Comparison of ENCODE assay signal across 16 cellular contexts in genomic region chr14:88533203-88533602, GRCh38. TPM values are rescaled to one million over a fixed set of nuclear protein-coding genes. Genes with fewer than 3 reads are reported as not detected.
"Had no signal": no experiment of that assay in that cellular context is flagged by ENCODE, and none has a peak within 500 bp of the region (broad histone marks: within the 10 kb centered on the region; RNA-seq: fewer than 3 reads in every experiment).

No MANE protein-coding gene starts in this region.

- H3K9me3 ChIP-seq: prostate gland, thyroid gland had no signal

- H3K36me3 ChIP-seq: left lung, prostate gland had no signal

- H3K4me1 ChIP-seq: prostate gland had no signal

- DNase-seq: dorsolateral prefrontal cortex; effector CD4-positive, alpha-beta T cell; head of caudate nucleus; left cardiac atrium; left lung; mesendoderm; midbrain; naive thymus-derived CD4-positive, alpha-beta T cell; nucleus accumbens; stimulated activated CD4-positive, alpha-beta T cell treated with anti-CD3 and anti-CD28 coated beads, Interleukin-2, amount 100 ng/mL, for 24 hours; stimulated activated CD4-positive, alpha-beta T cell treated with anti-CD3 and anti-CD28 coated beads, Interleukin-4, amount 100 ng/mL, for 24 hours; stimulated activated naive CD4-positive, alpha-beta T cell treated with Interleukin-2 at 50 U/mL for 16 hours; stomach; thyroid gland had no signal

- H3K4me3 ChIP-seq: dorsolateral prefrontal cortex, left lung, prostate gland, right atrium auricular region, stomach, thyroid gland had no signal

- H3K27me3 ChIP-seq: dorsolateral prefrontal cortex, left lung, right atrium auricular region, stomach, thyroid gland had no signal

- H3K27ac ChIP-seq: dorsolateral prefrontal cortex, left lung, prostate gland, right atrium auricular region, stomach, thyroid gland had no signal

RNA-seq across cellular contexts. Expression of gene PTPN21, which starts 21.6 kb away (rescaled TPM):
- polyA plus RNA-seq: naive thymus-derived CD4-positive, alpha-beta T cell had no signal
